20 cellular contexts compared by ENCODE assay signal in the genomic region with DNA sequence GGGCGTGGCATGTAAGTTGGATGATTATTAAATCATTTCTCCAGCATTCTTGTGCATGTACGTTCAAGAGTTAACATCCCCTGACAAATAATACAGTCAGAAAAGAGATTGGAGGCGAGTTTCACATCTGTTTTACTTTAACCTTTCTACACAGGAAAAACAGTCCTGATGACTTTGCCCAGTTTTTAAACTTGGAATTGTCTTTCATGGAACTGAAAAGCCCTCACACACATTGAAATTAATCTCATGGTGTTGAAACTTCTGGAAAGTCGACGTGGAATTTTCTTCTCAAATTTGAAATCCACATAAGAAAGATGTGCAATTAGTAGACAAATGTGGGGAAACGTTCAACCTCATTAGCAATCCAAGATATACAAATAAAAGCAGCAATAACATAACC. TPM values are rescaled to one million over a fixed set of nuclear protein-coding genes. Genes with fewer than 3 reads are reported as not detected.
DNase-seq lines count a peak whose midpoint lies in the region; ATAC-seq and TF ChIP-seq lines count a peak whose summit lies in the region.
"Had no signal": no experiment of that assay in that cellular context is flagged by ENCODE, and none has a peak within 500 bp of the region (broad histone marks: within the 10 kb centered on the region; RNA-seq: fewer than 3 reads in every experiment).

No MANE protein-coding gene starts in this region.

- H3K9me3 ChIP-seq in neuronal stem cell (replicated peaks in 1 of 2; ENCODE audit: control insufficient read depth in 2 of 2, insufficient read depth in 1 of 2, low read depth in 1 of 2, low read length in 2 of 2): peaks cover 0 to 1% of the 10 kb centered on the region in 2 donors
- H3K9me3 ChIP-seq: ovary, stomach had no signal

- H3K4ac ChIP-seq in neuronal stem cell (ENCODE audit: low read length): no peak overlapping the region

- H3K4me1 ChIP-seq in neuronal stem cell (ENCODE audit: control insufficient read depth in 2 of 2, insufficient read depth in 1 of 2, low read depth in 1 of 2, low read length in 2 of 2): peaks cover 0 to 2% of the 10 kb centered on the region in 2 donors

- peaks cover 0 to 8% (median 3%) of the 10 kb centered on the region in 5 experiments for H3K9me3 Mint-ChIP-seq in brain
- H3K9me3 Mint-ChIP-seq in nephron: no peaks in the 10 kb centered on the region
- H3K9me3 Mint-ChIP-seq: T-cell had no signal

- no peaks in the 10 kb centered on the region for H3K36me3 ChIP-seq in neuronal stem cell (replicated peaks in 1 of 2; ENCODE audit: control insufficient read depth in 2 of 2, insufficient read depth in 2 of 2, low read length in 2 of 2)
- H3K36me3 ChIP-seq: ovary, stomach had no signal

- no peak overlapping the region for H2BK5ac ChIP-seq in neuronal stem cell (ENCODE audit: low read length)

- H4K8ac ChIP-seq in neuronal stem cell (ENCODE audit: low read depth, low read length): no peak overlapping the region

- no peak overlapping the region for H2BK120ac ChIP-seq in neuronal stem cell (ENCODE audit: low read depth, low read length)

- no peak overlapping the region for H3K4me3 Mint-ChIP-seq in brain
- peak overlapping the region in 1 of 3 experiments; percentile 4 for H3K4me3 Mint-ChIP-seq in nephron
- H3K4me3 Mint-ChIP-seq: T-cell had no signal

- H2AK5ac ChIP-seq in neuronal stem cell (ENCODE audit: low read depth, low read length): no peak overlapping the region

- no peaks in the 10 kb centered on the region for H3K36me3 Mint-ChIP-seq in brain
- H3K36me3 Mint-ChIP-seq in nephron (ENCODE audit: low read depth): no peaks in the 10 kb centered on the region
- H3K36me3 Mint-ChIP-seq: T-cell had no signal

- H3K4me2 ChIP-seq in neuronal stem cell (ENCODE audit: insufficient read depth, low read length, poor library complexity, severe bottlenecking): no peak overlapping the region

- H3K4me1 Mint-ChIP-seq in brain (peaks cover 10% of the 10 kb centered on the region), nephron (peaks cover 42% of the 10 kb centered on the region)
- H3K4me1 Mint-ChIP-seq: T-cell had no signal

- no peak overlapping the region for H3K27ac ChIP-seq in neuronal stem cell (replicated peaks; ENCODE audit: low read length)
- H3K27ac ChIP-seq: ovary had no signal

- peak overlapping the region in 3 of 5 experiments; percentile 4 to 83 (median 51) for H3K27ac Mint-ChIP-seq in brain
- peak overlapping the region; percentile 59 to 100 (median 95) for H3K27ac Mint-ChIP-seq in nephron
- H3K27ac Mint-ChIP-seq: T-cell had no signal

- DNase-seq in AG10803 (ENCODE audit: low read depth) (peak; percentile 68), fibroblast of villous mesenchyme (ENCODE audit: low read depth) (peak; percentile 52), NCI-H526 (lab: John Stamatoyannopoulos, UW) (no peak), neuronal stem cell (ENCODE audit: low spot score) (no peak), UCSD-AML1 (lab: John Stamatoyannopoulos, UW; ENCODE audit: unreplicated experiment) (no peak)
- DNase-seq: activated CD4-positive, alpha-beta T cell treated with anti-CD3 and anti-CD28 coated beads, Interleukin-2, amount 50 U/mL, for 4 hours; activated naive CD4-positive, alpha-beta T cell treated with Interleukin-2 at 50 U/mL for 16 hours; C1 segment of cervical spinal cord; head of caudate nucleus; Kasumi-1; NCI-H1105 treated with DMSO at 0.1 percent for 48 hours; NCI-H526 treated with DMSO at 0.1 percent for 48 hours; ovary; SHP77; stomach; T-cell had no signal

- H2AFZ ChIP-seq in neuronal stem cell (ENCODE audit: low read length): no peak overlapping the region

- no peaks in the 10 kb centered on the region for H3K27me3 ChIP-seq in neuronal stem cell (ENCODE audit: control insufficient read depth in 3 of 3, insufficient read depth in 3 of 3, low read depth in 1 of 3, low read length in 3 of 3)
- H3K27me3 ChIP-seq: ovary, stomach had no signal

- H3K4me3 ChIP-seq in AG10803 (ENCODE audit: low read length): no peak overlapping the region
- H3K4me3 ChIP-seq in fibroblast of villous mesenchyme (ENCODE audit: low read depth, low read length): no peak overlapping the region
- H3K4me3 ChIP-seq in neuronal stem cell (ENCODE audit: low read length in 2 of 2): no peak overlapping the region
- H3K4me3 ChIP-seq: lung, ovary, stomach had no signal

- H3K9ac ChIP-seq in neuronal stem cell (ENCODE audit: low read depth, low read length, poor library complexity): no peak overlapping the region

- no peak overlapping the region for H4K91ac ChIP-seq in neuronal stem cell (ENCODE audit: low read depth, low read length, poor library complexity)

- H3K79me1 ChIP-seq in neuronal stem cell (ENCODE audit: low read depth, low read length): no peaks in the 10 kb centered on the region

- H3K14ac ChIP-seq in neuronal stem cell (ENCODE audit: low read length): no peak overlapping the region

- H3K23ac ChIP-seq in neuronal stem cell (ENCODE audit: low read depth, low read length, poor library complexity): no peak overlapping the region

- no peak overlapping the region for H2BK15ac ChIP-seq in neuronal stem cell (ENCODE audit: low read length)

- H3K27me3 Mint-ChIP-seq in brain (no peaks in the 10 kb centered on the region), nephron (ENCODE audit: low read depth) (no peaks in the 10 kb centered on the region)

- TF ChIP-seq CTCF in AG10803 (conservative IDR thresholded peaks at IDR 0.05; ENCODE audit: low read length) (no peak), brain (conservative IDR thresholded peaks at IDR 0.05) (no peak), fibroblast of villous mesenchyme (IDR thresholded peaks at IDR 0.05; ENCODE audit: insufficient read depth, low read depth, low read length) (no peak), nephron (IDR thresholded peaks at IDR 0.05; ENCODE audit: unreplicated experiment in 3 of 3) (no peak)

- no peak overlapping the region for H3K18ac ChIP-seq in neuronal stem cell (ENCODE audit: low read length)

- no peak overlapping the region for H2BK12ac ChIP-seq in neuronal stem cell (ENCODE audit: low read length)

- WGBS in neuronal stem cell (ENCODE audit: extremely low coverage in 2 of 2, insufficient read length in 2 of 2, insufficient replicate concordance in 1 of 2), 2 donors: no CpG with 5 or more reads among the region's 6 CpGs

- no peak for ATAC-seq in GM18519 (IDR thresholded peaks at IDR 0.05; ENCODE audit: low FRiP score, unreplicated experiment)
- ATAC-seq: T-cell had no signal

RNA-seq across cellular contexts. Expression of gene ZNF438, which starts 31.2 kb away (rescaled TPM):
- polyA plus RNA-seq in brain (ENCODE audit: insufficient read depth, low read depth, low replicate concordance): 6.9 TPM
- total RNA-seq in fibroblast of villous mesenchyme: 2.9 and 4.7 TPM in 2 replicates
- 5.4 TPM for polyA plus RNA-seq in neuronal stem cell (2013, experiment 1 of 2)
- polyA plus RNA-seq in neuronal stem cell (2013, experiment 2 of 2): 5.6 TPM

Comparison
In these comparisons a context has a peak if more than half of its experiments do, and no peak if none do; other contexts are left out.
1. DNase-seq: peak in AG10803 (single experiment) and fibroblast of villous mesenchyme (single experiment); none in NCI-H526 (0 of 2), neuronal stem cell (single experiment) and UCSD-AML1 (single experiment).